1 cellular context compared by ENCODE assay signal in the genomic region with DNA sequence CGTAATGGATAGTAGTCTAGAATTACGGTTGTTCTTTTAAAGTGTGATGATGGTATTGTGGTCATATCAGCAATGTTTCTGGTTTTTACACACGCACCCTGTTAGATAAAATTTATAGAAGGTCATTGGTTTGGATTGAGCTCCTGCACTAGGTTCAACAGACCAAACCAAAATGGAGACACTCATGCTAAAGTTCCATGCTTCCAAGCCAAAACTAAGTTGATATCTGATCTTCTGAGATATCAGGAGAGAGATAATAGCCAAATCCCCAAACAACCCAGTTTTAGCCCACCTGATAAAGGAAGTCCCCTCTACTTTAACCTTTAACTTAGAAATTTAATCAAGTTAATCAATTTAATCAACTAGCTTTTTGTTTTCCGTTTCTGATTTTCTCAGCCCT.
TF ChIP-seq lines count a peak whose summit lies in the region.

No MANE protein-coding gene starts in this region.

TF ChIP-seq in K562, 482 proteins besides CTCF, POLR2A, EP300 and RAD21 (continued from another document and continues in another):
- TF ChIP-seq GTF2E2 (tag; IDR thresholded peaks at IDR 0.05), result 0 out of 2 replicates have a peak, but pooled peaks have one; percentile 54
- TF ChIP-seq, protein P1, sequence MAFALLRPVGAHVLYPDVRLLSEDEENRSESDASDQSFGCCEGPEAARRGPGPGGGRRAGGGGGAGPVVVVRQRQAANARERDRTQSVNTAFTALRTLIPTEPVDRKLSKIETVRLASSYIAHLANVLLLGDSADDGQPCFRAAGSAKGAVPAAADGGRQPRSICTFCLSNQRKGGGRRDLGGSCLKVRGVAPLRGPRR (CRISPR knock-in tag; IDR thresholded peaks at IDR 0.05), result peak; percentile 83; the same call in 1 of the 2 replicates
- peak; percentile 92 for TF ChIP-seq DDX20 (tag; IDR thresholded peaks at IDR 0.05; ENCODE audit: low read depth)
- TF ChIP-seq RAD51 (IDR thresholded peaks at IDR 0.05; ENCODE audit: borderline replicate concordance, low read depth), result no peak
- TF ChIP-seq, protein P2, sequence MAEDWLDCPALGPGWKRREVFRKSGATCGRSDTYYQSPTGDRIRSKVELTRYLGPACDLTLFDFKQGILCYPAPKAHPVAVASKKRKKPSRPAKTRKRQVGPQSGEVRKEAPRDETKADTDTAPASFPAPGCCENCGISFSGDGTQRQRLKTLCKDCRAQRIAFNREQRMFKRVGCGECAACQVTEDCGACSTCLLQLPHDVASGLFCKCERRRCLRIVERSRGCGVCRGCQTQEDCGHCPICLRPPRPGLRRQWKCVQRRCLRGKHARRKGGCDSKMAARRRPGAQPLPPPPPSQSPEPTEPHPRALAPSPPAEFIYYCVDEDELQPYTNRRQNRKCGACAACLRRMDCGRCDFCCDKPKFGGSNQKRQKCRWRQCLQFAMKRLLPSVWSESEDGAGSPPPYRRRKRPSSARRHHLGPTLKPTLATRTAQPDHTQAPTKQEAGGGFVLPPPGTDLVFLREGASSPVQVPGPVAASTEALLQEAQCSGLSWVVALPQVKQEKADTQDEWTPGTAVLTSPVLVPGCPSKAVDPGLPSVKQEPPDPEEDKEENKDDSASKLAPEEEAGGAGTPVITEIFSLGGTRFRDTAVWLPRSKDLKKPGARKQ (CRISPR knock-in tag; IDR thresholded peaks at IDR 0.05), result no peak
- no peak for TF ChIP-seq MEF2A (IDR thresholded peaks at IDR 0.05; ENCODE audit: control insufficient read depth, low read depth, low read length)
- TF ChIP-seq, protein P3, sequence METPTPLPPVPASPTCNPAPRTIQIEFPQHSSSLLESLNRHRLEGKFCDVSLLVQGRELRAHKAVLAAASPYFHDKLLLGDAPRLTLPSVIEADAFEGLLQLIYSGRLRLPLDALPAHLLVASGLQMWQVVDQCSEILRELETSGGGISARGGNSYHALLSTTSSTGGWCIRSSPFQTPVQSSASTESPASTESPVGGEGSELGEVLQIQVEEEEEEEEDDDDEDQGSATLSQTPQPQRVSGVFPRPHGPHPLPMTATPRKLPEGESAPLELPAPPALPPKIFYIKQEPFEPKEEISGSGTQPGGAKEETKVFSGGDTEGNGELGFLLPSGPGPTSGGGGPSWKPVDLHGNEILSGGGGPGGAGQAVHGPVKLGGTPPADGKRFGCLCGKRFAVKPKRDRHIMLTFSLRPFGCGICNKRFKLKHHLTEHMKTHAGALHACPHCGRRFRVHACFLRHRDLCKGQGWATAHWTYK (CRISPR knock-in tag; IDR thresholded peaks at IDR 0.05), result peak; percentile 94
- TF ChIP-seq FOXK2 (conservative IDR thresholded peaks at IDR 0.05 in 1 of 2, IDR thresholded peaks at IDR 0.05 in 1 of 2; ENCODE audit: low read depth in 2 of 2), result no peak
- TF ChIP-seq ETV1 (tag; conservative IDR thresholded peaks at IDR 0.05; ENCODE audit: low read depth), result peak; percentile 38; the same call in 1 of the 2 replicates
- peak in 1 of 3 experiments; percentile 15 for TF ChIP-seq YY1 (IDR thresholded peaks at IDR 0.05; ENCODE audit: borderline replicate concordance in 1 of 3, control insufficient read depth in 1 of 3, extremely low read depth in 1 of 3, insufficient read depth in 3 of 3, insufficient read length in 1 of 3, insufficient replicate concordance in 2 of 3, low read depth in 1 of 3, low read length in 2 of 3)
- peak; percentile 93 for TF ChIP-seq ZNF766 (CRISPR knock-in tag; conservative IDR thresholded peaks at IDR 0.05)
- no peak for TF ChIP-seq RBM14 (IDR thresholded peaks at IDR 0.05; ENCODE audit: borderline replicate concordance, insufficient read depth, low read depth, low read length)
- peak; percentile 69; the same call in 1 of the 2 replicates for TF ChIP-seq RFX7 (CRISPR knock-in tag; IDR thresholded peaks at IDR 0.05)
- TF ChIP-seq SMC3 (conservative IDR thresholded peaks at IDR 0.05; ENCODE audit: insufficient read depth, low read depth, low read length), result no peak
- TF ChIP-seq ZZZ3 (IDR thresholded peaks at IDR 0.05), result no peak
- TF ChIP-seq ZNF165 (CRISPR knock-in tag; IDR thresholded peaks at IDR 0.05; ENCODE audit: borderline replicate concordance), result 0 out of 2 replicates have a peak, but pooled peaks have one; percentile 57
- peak; percentile 91 for TF ChIP-seq ZNF583 (CRISPR knock-in tag; IDR thresholded peaks at IDR 0.05)
- TF ChIP-seq ZSCAN32 (CRISPR knock-in tag; IDR thresholded peaks at IDR 0.05), result no peak
- peak; percentile 86 for TF ChIP-seq HIVEP1 (CRISPR knock-in tag; IDR thresholded peaks at IDR 0.05)
- no peak for TF ChIP-seq E4F1 (CRISPR knock-in tag; IDR thresholded peaks at IDR 0.05; ENCODE audit: borderline replicate concordance)
- peak; percentile 30; the same call in 1 of the 2 replicates for TF ChIP-seq GATAD2A (IDR thresholded peaks at IDR 0.05)
- peak; percentile 56; the same call in 1 of the 2 replicates for TF ChIP-seq ZNF134 (CRISPR knock-in tag; conservative IDR thresholded peaks at IDR 0.05)
- no peak for TF ChIP-seq ATF1 (CRISPR knock-in tag; IDR thresholded peaks at IDR 0.05)
- TF ChIP-seq ATF1 (tag; IDR thresholded peaks at IDR 0.05), result peak; percentile 41
- TF ChIP-seq ZNF449 (CRISPR knock-in tag; IDR thresholded peaks at IDR 0.05), result peak; percentile 88
- peak; percentile 94 for TF ChIP-seq SMAD3 (CRISPR knock-in tag; conservative IDR thresholded peaks at IDR 0.05)
- TF ChIP-seq ARID2 (IDR thresholded peaks at IDR 0.05), result no peak
- TF ChIP-seq ZFP30 (CRISPR knock-in tag; IDR thresholded peaks at IDR 0.05; ENCODE audit: borderline replicate concordance), result no peak
- 0 out of 2 replicates have a peak, but pooled peaks have one; percentile 14 for TF ChIP-seq ELK3 (CRISPR knock-in tag; IDR thresholded peaks at IDR 0.05)
- no peak for TF ChIP-seq NR2C1 (IDR thresholded peaks at IDR 0.05)
- peak; percentile 89 for TF ChIP-seq NR2C1 (tag; IDR thresholded peaks at IDR 0.05)
- peak; percentile 83; the same call in 1 of the 2 replicates for TF ChIP-seq ZNF76 (CRISPR knock-in tag; IDR thresholded peaks at IDR 0.05; ENCODE audit: borderline replicate concordance)
- no peak for TF ChIP-seq ZNF316 (IDR thresholded peaks at IDR 0.05)
- peak; percentile 93 for TF ChIP-seq ZNF668 (CRISPR knock-in tag; IDR thresholded peaks at IDR 0.05)
- no peak for TF ChIP-seq MYNN (IDR thresholded peaks at IDR 0.05)
- TF ChIP-seq MYNN (CRISPR knock-in tag; IDR thresholded peaks at IDR 0.05), result no peak
- TF ChIP-seq MTF1 (CRISPR knock-in tag; IDR thresholded peaks at IDR 0.05; ENCODE audit: borderline replicate concordance), result 0 out of 2 replicates have a peak, but pooled peaks have one; percentile 57
- peak; percentile 77 for TF ChIP-seq ZNF707 (CRISPR knock-in tag; conservative IDR thresholded peaks at IDR 0.05)
- no peak for TF ChIP-seq CREB1 (IDR thresholded peaks at IDR 0.05)
- no peak for TF ChIP-seq CREB1 (CRISPR knock-in tag; IDR thresholded peaks at IDR 0.05)
- TF ChIP-seq BACH1 (tag; IDR thresholded peaks at IDR 0.05), result peak; percentile 82
- TF ChIP-seq ZBED1 (IDR thresholded peaks at IDR 0.05), result no peak
- no peak for TF ChIP-seq PRPF4 (IDR thresholded peaks at IDR 0.05; ENCODE audit: insufficient read depth, low read depth, low read length, poor library complexity, severe bottlenecking)
- TF ChIP-seq RBM25 (IDR thresholded peaks at IDR 0.05; ENCODE audit: low read depth, low read length, severe bottlenecking), result no peak
- TF ChIP-seq GTF2F1 (IDR thresholded peaks at IDR 0.05; ENCODE audit: low read depth, low read length), result no peak
- TF ChIP-seq E2F5 (CRISPR knock-in tag; IDR thresholded peaks at IDR 0.05), result no peak
- TF ChIP-seq ZNF311 (CRISPR knock-in tag; IDR thresholded peaks at IDR 0.05), result peak; percentile 91
- TF ChIP-seq ZNF75A (CRISPR knock-in tag; IDR thresholded peaks at IDR 0.05), result peak; percentile 53; the same call in 1 of the 2 replicates
- no peak for TF ChIP-seq SMAD1 (IDR thresholded peaks at IDR 0.05; ENCODE audit: low read depth, low read length, partially characterized antibody)
- TF ChIP-seq, protein P4, sequence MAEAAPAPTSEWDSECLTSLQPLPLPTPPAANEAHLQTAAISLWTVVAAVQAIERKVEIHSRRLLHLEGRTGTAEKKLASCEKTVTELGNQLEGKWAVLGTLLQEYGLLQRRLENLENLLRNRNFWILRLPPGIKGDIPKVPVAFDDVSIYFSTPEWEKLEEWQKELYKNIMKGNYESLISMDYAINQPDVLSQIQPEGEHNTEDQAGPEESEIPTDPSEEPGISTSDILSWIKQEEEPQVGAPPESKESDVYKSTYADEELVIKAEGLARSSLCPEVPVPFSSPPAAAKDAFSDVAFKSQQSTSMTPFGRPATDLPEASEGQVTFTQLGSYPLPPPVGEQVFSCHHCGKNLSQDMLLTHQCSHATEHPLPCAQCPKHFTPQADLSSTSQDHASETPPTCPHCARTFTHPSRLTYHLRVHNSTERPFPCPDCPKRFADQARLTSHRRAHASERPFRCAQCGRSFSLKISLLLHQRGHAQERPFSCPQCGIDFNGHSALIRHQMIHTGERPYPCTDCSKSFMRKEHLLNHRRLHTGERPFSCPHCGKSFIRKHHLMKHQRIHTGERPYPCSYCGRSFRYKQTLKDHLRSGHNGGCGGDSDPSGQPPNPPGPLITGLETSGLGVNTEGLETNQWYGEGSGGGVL (CRISPR knock-in tag; IDR thresholded peaks at IDR 0.05), result peak; percentile 65; the same call in 1 of the 2 replicates
- TF ChIP-seq ZNF239 (CRISPR knock-in tag; IDR thresholded peaks at IDR 0.05), result peak; percentile 81
- no peak for TF ChIP-seq ZKSCAN1 (IDR thresholded peaks at IDR 0.05; ENCODE audit: low read depth, low read length)
- TF ChIP-seq GMEB1 (CRISPR knock-in tag; IDR thresholded peaks at IDR 0.05), result peak; percentile 48; the same call in 1 of the 2 replicates
- peak; percentile 95; the same call in 1 of the 2 replicates for TF ChIP-seq KLF6 (CRISPR knock-in tag; IDR thresholded peaks at IDR 0.05; ENCODE audit: borderline replicate concordance)
- TF ChIP-seq NR4A1 (CRISPR knock-in tag; IDR thresholded peaks at IDR 0.05), result no peak
- peak; percentile 97 for TF ChIP-seq NR4A1 (tag; IDR thresholded peaks at IDR 0.05)
- no peak for TF ChIP-seq SLC30A9 (CRISPR knock-in tag; IDR thresholded peaks at IDR 0.05)
- TF ChIP-seq, protein P5, sequence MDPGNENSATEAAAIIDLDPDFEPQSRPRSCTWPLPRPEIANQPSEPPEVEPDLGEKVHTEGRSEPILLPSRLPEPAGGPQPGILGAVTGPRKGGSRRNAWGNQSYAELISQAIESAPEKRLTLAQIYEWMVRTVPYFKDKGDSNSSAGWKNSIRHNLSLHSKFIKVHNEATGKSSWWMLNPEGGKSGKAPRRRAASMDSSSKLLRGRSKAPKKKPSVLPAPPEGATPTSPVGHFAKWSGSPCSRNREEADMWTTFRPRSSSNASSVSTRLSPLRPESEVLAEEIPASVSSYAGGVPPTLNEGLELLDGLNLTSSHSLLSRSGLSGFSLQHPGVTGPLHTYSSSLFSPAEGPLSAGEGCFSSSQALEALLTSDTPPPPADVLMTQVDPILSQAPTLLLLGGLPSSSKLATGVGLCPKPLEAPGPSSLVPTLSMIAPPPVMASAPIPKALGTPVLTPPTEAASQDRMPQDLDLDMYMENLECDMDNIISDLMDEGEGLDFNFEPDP (CRISPR knock-in tag; IDR thresholded peaks at IDR 0.05), result peak; percentile 74; the same call in 1 of the 2 replicates
- TF ChIP-seq TARDBP (IDR thresholded peaks at IDR 0.05), result no peak
